9 cellular contexts compared by ENCODE assay signal in the genomic region with DNA sequence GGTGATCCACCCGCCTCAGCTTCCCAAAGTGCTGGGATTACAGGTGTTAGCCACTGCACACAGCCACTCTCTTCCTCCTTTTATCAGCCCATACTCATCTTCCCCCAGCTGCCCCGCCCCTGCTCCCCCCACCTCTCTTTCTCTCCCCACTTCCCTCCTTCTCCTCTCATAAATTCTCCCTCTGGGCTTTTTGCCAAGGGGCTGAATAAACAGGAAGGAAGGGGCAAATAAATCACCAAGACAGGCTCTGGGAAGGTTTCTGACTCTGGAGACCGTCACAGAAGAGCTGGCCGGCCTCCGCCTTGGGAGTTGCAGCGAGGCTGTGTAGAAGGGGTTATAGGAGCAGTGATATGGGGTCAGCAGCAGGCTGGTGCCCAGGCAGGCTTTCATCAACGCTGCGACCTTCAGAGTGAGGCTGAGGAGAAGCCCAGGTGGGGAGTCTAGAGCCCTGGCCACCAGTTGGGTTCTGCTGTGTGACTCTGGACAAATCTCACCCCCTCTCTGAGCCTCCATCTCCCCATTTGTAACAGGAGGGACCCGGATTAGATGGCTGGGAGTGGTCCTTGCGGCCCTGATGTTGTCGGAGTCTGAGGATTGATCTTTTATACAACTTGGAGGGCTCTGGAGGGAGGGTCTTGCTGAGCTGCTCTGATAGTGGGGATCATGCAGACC.
A peak's percentile ranks its signal among the peaks of the same experiment; 100 is the strongest.
DNase-seq lines count a peak whose midpoint lies in the region; ATAC-seq lines count a peak whose summit lies in the region.
"Had no signal": no experiment of that assay in that cellular context is flagged by ENCODE, and none has a peak within 500 bp of the region (broad histone marks: within the 10 kb centered on the region; RNA-seq: fewer than 3 reads in every experiment).

No MANE protein-coding gene starts in this region.

- no peak overlapping the region for H3K27ac Mint-ChIP-seq in activated T-helper 2 cell treated with anti-CD3 and anti-CD28 coated beads, Interferon-gamma antibody, Interleukin-2, Interleukin-4, amounts not matched to agents 10 μg/mL and 5 μg/mL and 100 μg/mL, durations not matched to agents 14 hours and 24 hours and 36 hours
- H3K27ac Mint-ChIP-seq: activated naive CD4-positive, alpha-beta T cell treated with anti-CD3 and anti-CD28 coated beads, Interleukin-2, amount 50 U/mL, for 24 hours had no signal

- no peaks in the 10 kb centered on the region for H3K9me3 Mint-ChIP-seq in activated T-helper 2 cell treated with anti-CD3 and anti-CD28 coated beads, Interferon-gamma antibody, Interleukin-2, Interleukin-4, amounts not matched to agents 10 μg/mL and 5 μg/mL and 100 μg/mL, durations not matched to agents 14 hours and 24 hours and 36 hours
- H3K9me3 Mint-ChIP-seq: activated naive CD4-positive, alpha-beta T cell treated with anti-CD3 and anti-CD28 coated beads, Interleukin-2, amount 50 U/mL, for 24 hours had no signal

- no peak overlapping the region for H3K4me3 Mint-ChIP-seq in activated T-helper 2 cell treated with anti-CD3 and anti-CD28 coated beads, Interferon-gamma antibody, Interleukin-2, Interleukin-4, amounts not matched to agents 10 μg/mL and 5 μg/mL and 100 μg/mL, durations not matched to agents 14 hours and 24 hours and 36 hours (ENCODE audit: low read depth)
- H3K4me3 Mint-ChIP-seq: activated naive CD4-positive, alpha-beta T cell treated with anti-CD3 and anti-CD28 coated beads, Interleukin-2, amount 50 U/mL, for 24 hours had no signal

- intact Hi-C loops in activated T-helper 2 cell treated with anti-CD3 and anti-CD28 coated beads, Interferon-gamma antibody, Interleukin-2, Interleukin-4, amounts not matched to agents 10 μg/mL and 5 μg/mL and 100 μg/mL, durations not matched to agents 14 hours and 24 hours and 36 hours (cut with micrococcal nuclease) = no loop called here

- DNase-seq in COLO668 (lab: John Stamatoyannopoulos, UW; ENCODE audit: unreplicated experiment) (peak; percentile 84), NCI-H128 (lab: John Stamatoyannopoulos, UW; ENCODE audit: unreplicated experiment) (peak; percentile 17), T1000 (lab: John Stamatoyannopoulos, UW) (peak; percentile 41), left kidney (ENCODE audit: low read depth, low spot score) (peak; percentile 97), NK-92 (lab: John Stamatoyannopoulos, UW; ENCODE audit: unreplicated experiment) (no peak)
- DNase-seq in activated T-helper 2 cell treated with anti-CD3 and anti-CD28 coated beads, Interferon-gamma antibody, Interleukin-2, Interleukin-4, amounts not matched to agents 10 μg/mL and 5 μg/mL and 100 μg/mL, durations not matched to agents 14 hours and 24 hours and 36 hours (ENCODE audit: low spot score) = no peak

- no peaks in the 10 kb centered on the region for H3K36me3 Mint-ChIP-seq in activated T-helper 2 cell treated with anti-CD3 and anti-CD28 coated beads, Interferon-gamma antibody, Interleukin-2, Interleukin-4, amounts not matched to agents 10 μg/mL and 5 μg/mL and 100 μg/mL, durations not matched to agents 14 hours and 24 hours and 36 hours (ENCODE audit: low read depth)
- H3K36me3 Mint-ChIP-seq: activated naive CD4-positive, alpha-beta T cell treated with anti-CD3 and anti-CD28 coated beads, Interleukin-2, amount 50 U/mL, for 24 hours had no signal

- no peaks in the 10 kb centered on the region for H3K27me3 Mint-ChIP-seq in activated T-helper 2 cell treated with anti-CD3 and anti-CD28 coated beads, Interferon-gamma antibody, Interleukin-2, Interleukin-4, amounts not matched to agents 10 μg/mL and 5 μg/mL and 100 μg/mL, durations not matched to agents 14 hours and 24 hours and 36 hours (ENCODE audit: low read depth)

- ATAC-seq in HG02588 (IDR thresholded peaks at IDR 0.05; ENCODE audit: unreplicated experiment) (no peak), GM21526 (IDR thresholded peaks at IDR 0.05; ENCODE audit: low FRiP score, unreplicated experiment) (no peak)

- peaks cover 5% of the 10 kb centered on the region for H3K4me1 Mint-ChIP-seq in activated T-helper 2 cell treated with anti-CD3 and anti-CD28 coated beads, Interferon-gamma antibody, Interleukin-2, Interleukin-4, amounts not matched to agents 10 μg/mL and 5 μg/mL and 100 μg/mL, durations not matched to agents 14 hours and 24 hours and 36 hours (ENCODE audit: low read depth)
- H3K4me1 Mint-ChIP-seq: activated naive CD4-positive, alpha-beta T cell treated with anti-CD3 and anti-CD28 coated beads, Interleukin-2, amount 50 U/mL, for 24 hours had no signal

Comparison
In these comparisons a context has a peak if more than half of its experiments do, and no peak if none do; other contexts are left out.
1. DNase-seq: peak in COLO668 (single experiment), NCI-H128 (single experiment), T1000 (single experiment) and left kidney (single experiment); none in activated T-helper 2 cell treated with anti-CD3 and anti-CD28 coated beads, Interferon-gamma antibody, Interleukin-2, Interleukin-4, amounts not matched to agents 10 μg/mL and 5 μg/mL and 100 μg/mL, durations not matched to agents 14 hours and 24 hours and 36 hours (single experiment) and NK-92 (single experiment).